12 cellular contexts compared by ENCODE assay signal in genomic region chr2:148721520-148721931, GRCh38.
A peak's percentile ranks its signal among the peaks of the same experiment; 100 is the strongest.
DNase-seq lines count a peak whose midpoint lies in the region; TF ChIP-seq lines count a peak whose summit lies in the region.
"Had no signal": no experiment of that assay in that cellular context is flagged by ENCODE, and none has a peak within 500 bp of the region (broad histone marks: within the 10 kb centered on the region; RNA-seq: fewer than 3 reads in every experiment).

No MANE protein-coding gene starts in this region.

- peaks cover 81% of the 10 kb centered on the region for H3K79me2 ChIP-seq in osteoblast (ENCODE audit: insufficient read depth, low read length)
- peaks cover 89% of the 10 kb centered on the region for H3K79me2 ChIP-seq in mammary epithelial cell (ENCODE audit: insufficient read depth, low read length)

- dilution Hi-C loops in mammary epithelial cell (cut with HindIII; ENCODE audit: low sequenced_read_pairs), result no loop called here

- peaks cover 60% of the 10 kb centered on the region for H3K36me3 Mint-ChIP-seq in activated T-cell treated with anti-CD3 and anti-CD28 coated beads, Interleukin-2, amount 50 U/mL, for 24 hours (ENCODE audit: low read depth)
- peaks cover 2% of the 10 kb centered on the region for H3K36me3 Mint-ChIP-seq in chondrocyte (ENCODE audit: low read depth)
- H3K36me3 Mint-ChIP-seq in type B pancreatic cell, result peaks cover 36% of the 10 kb centered on the region

- H3K4me2 ChIP-seq in osteoblast (ENCODE audit: insufficient read depth, low read length) (no peak overlapping the region), mammary epithelial cell (ENCODE audit: insufficient read depth, low read depth, low read length) (no peak overlapping the region)

- H2AFZ ChIP-seq in osteoblast (ENCODE audit: low read length) (no peak overlapping the region), mammary epithelial cell (ENCODE audit: low read depth, low read length) (no peak overlapping the region)

- peaks cover 92% of the 10 kb centered on the region for H3K4me1 Mint-ChIP-seq in activated T-cell treated with anti-CD3 and anti-CD28 coated beads, Interleukin-2, amount 50 U/mL, for 24 hours (ENCODE audit: low read depth)
- peaks cover 62% of the 10 kb centered on the region for H3K4me1 Mint-ChIP-seq in chondrocyte (ENCODE audit: low read depth)
- H3K4me1 Mint-ChIP-seq in type B pancreatic cell (ENCODE audit: unreplicated experiment), result peaks cover 27% of the 10 kb centered on the region

- no peak overlapping the region for H3K4me3 ChIP-seq in osteoblast (ENCODE audit: insufficient read depth, low read length)
- no peak overlapping the region for H3K4me3 ChIP-seq in mammary epithelial cell (replicated peaks in 1 of 3; ENCODE audit: insufficient read depth in 1 of 3, low read depth in 2 of 3, low read length in 3 of 3)
- H3K4me3 ChIP-seq: left ventricle myocardium inferior had no signal

- CTCF ChIA-PET in mammary epithelial cell (lab: Charles Lee; ENCODE audit: low non-redundant PET), result no interaction called here

- H3K27ac Mint-ChIP-seq in activated T-cell treated with anti-CD3 and anti-CD28 coated beads, Interleukin-2, amount 50 U/mL, for 24 hours, result peak overlapping the region; percentile 45
- peak overlapping the region; percentile 52 for H3K27ac Mint-ChIP-seq in chondrocyte (ENCODE audit: unreplicated experiment)
- no peak overlapping the region for H3K27ac Mint-ChIP-seq in type B pancreatic cell
- H3K27ac Mint-ChIP-seq: activated naive CD4-positive, alpha-beta T cell treated with anti-CD3 and anti-CD28 coated beads for 36 hours had no signal

- peaks cover 7% of the 10 kb centered on the region for H3K9me3 Mint-ChIP-seq in activated T-cell treated with anti-CD3 and anti-CD28 coated beads, Interleukin-2, amount 50 U/mL, for 24 hours
- H3K9me3 Mint-ChIP-seq in chondrocyte (ENCODE audit: low read depth) (peaks cover 9% of the 10 kb centered on the region), type B pancreatic cell (peaks cover 21% of the 10 kb centered on the region)

- H3K4me1 ChIP-seq in osteoblast (ENCODE audit: insufficient read depth, low read length), result no peaks in the 10 kb centered on the region
- H3K4me1 ChIP-seq in mammary epithelial cell (ENCODE audit: insufficient read depth, low read length), result no peaks in the 10 kb centered on the region

- H3K36me3 ChIP-seq in osteoblast (ENCODE audit: insufficient read depth, low read length) (no peaks in the 10 kb centered on the region), mammary epithelial cell (ENCODE audit: insufficient read depth, low read length) (no peaks in the 10 kb centered on the region)
- H3K36me3 ChIP-seq: left ventricle myocardium inferior had no signal

- H3K9me3 ChIP-seq in osteoblast (ENCODE audit: low read depth, low read length) (no peaks in the 10 kb centered on the region), mammary epithelial cell (replicated peaks; ENCODE audit: insufficient read depth, low read length) (no peaks in the 10 kb centered on the region)

- intact Hi-C loops in mammary epithelial cell (cut with micrococcal nuclease), result no loop called here

- H3K27me3 Mint-ChIP-seq in activated T-cell treated with anti-CD3 and anti-CD28 coated beads, Interleukin-2, amount 50 U/mL, for 24 hours, result no peaks in the 10 kb centered on the region
- H3K27me3 Mint-ChIP-seq in chondrocyte (ENCODE audit: low read depth) (no peaks in the 10 kb centered on the region), type B pancreatic cell (no peaks in the 10 kb centered on the region)

- no peak for DNase-seq in activated T-cell treated with anti-CD3 and anti-CD28 coated beads, Interleukin-2, amount 50 U/mL, for 24 hours
- no peak for DNase-seq in activated T-cell treated with anti-CD3 and anti-CD28 coated beads, Interleukin-2, amount 50 U/mL, for 48 hours
- DNase-seq in HS-5 (ENCODE audit: low read depth), result peak; percentile 4
- DNase-seq in chondrocyte (ENCODE audit: low spot score), result no peak
- peak; percentile 57 for DNase-seq in osteoblast (ENCODE audit: insufficient read length, low spot score, missing footprints)
- no peak for DNase-seq in type B pancreatic cell (ENCODE audit: extremely low spot score, unreplicated experiment)
- DNase-seq in NCI-H748 (lab: John Stamatoyannopoulos, UW; ENCODE audit: unreplicated experiment), result no peak
- no peak for DNase-seq in mammary epithelial cell
- DNase-seq: activated naive CD4-positive, alpha-beta T cell treated with anti-CD3 and anti-CD28 coated beads for 36 hours; effector CD4-positive, alpha-beta T cell; left ventricle myocardium inferior; NCI-H524 had no signal

- no peak for TF ChIP-seq CTCF in chondrocyte (IDR thresholded peaks at IDR 0.05)
- no peak for TF ChIP-seq CTCF in osteoblast (IDR thresholded peaks at IDR 0.05; ENCODE audit: extremely low read depth, low read depth, low read length)
- no peak for TF ChIP-seq CTCF in type B pancreatic cell (conservative IDR thresholded peaks at IDR 0.05)
- no peak for TF ChIP-seq CTCF in mammary epithelial cell (conservative IDR thresholded peaks at IDR 0.05 in 1 of 2, IDR thresholded peaks at IDR 0.05 in 1 of 2; ENCODE audit: extremely low read depth in 1 of 2, insufficient read depth in 1 of 2, low read depth in 1 of 2, low read length in 2 of 2)

- no peak overlapping the region for H3K9ac ChIP-seq in mammary epithelial cell (ENCODE audit: insufficient read depth, low read length)

- in situ Hi-C loops in mammary epithelial cell (cut with MboI; ENCODE audit: low sequenced_read_pairs in 2 of 2), result no loop called here

- H3K27me3 ChIP-seq in osteoblast (ENCODE audit: insufficient read depth, low read length) (no peaks in the 10 kb centered on the region), mammary epithelial cell (ENCODE audit: insufficient read depth, low read length) (no peaks in the 10 kb centered on the region)

- H3K27ac ChIP-seq in osteoblast (ENCODE audit: low read depth, low read length) (no peak overlapping the region), mammary epithelial cell (ENCODE audit: insufficient read depth, low read depth, low read length) (no peak overlapping the region)

- BruUV-seq in mammary epithelial cell (replicated peaks; lab: Mats Ljungman, UMichigan), result no TSS peak

- no peak overlapping the region for H3K4me3 Mint-ChIP-seq in activated T-cell treated with anti-CD3 and anti-CD28 coated beads, Interleukin-2, amount 50 U/mL, for 24 hours
- no peak overlapping the region for H3K4me3 Mint-ChIP-seq in chondrocyte (ENCODE audit: unreplicated experiment)
- no peak overlapping the region for H3K4me3 Mint-ChIP-seq in type B pancreatic cell
- H3K4me3 Mint-ChIP-seq: activated naive CD4-positive, alpha-beta T cell treated with anti-CD3 and anti-CD28 coated beads for 36 hours had no signal

- peaks cover 66% of the 10 kb centered on the region for H4K20me1 ChIP-seq in osteoblast (ENCODE audit: insufficient read depth, low read length)
- H4K20me1 ChIP-seq in mammary epithelial cell (ENCODE audit: insufficient read depth, low read length), result no peaks in the 10 kb centered on the region

Comparison
In these comparisons a context has a peak if more than half of its experiments do, and no peak if none do; other contexts are left out.
1. DNase-seq: peak in HS-5 (single experiment) and osteoblast (single experiment); none in activated T-cell treated with anti-CD3 and anti-CD28 coated beads, Interleukin-2, amount 50 U/mL, for 24 hours (single experiment), activated T-cell treated with anti-CD3 and anti-CD28 coated beads, Interleukin-2, amount 50 U/mL, for 48 hours (0 of 2), chondrocyte (single experiment), type B pancreatic cell (single experiment), NCI-H748 (single experiment) and mammary epithelial cell (single experiment).